Comparison of ENCODE assay signal across 2 cellular contexts in the genomic region with DNA sequence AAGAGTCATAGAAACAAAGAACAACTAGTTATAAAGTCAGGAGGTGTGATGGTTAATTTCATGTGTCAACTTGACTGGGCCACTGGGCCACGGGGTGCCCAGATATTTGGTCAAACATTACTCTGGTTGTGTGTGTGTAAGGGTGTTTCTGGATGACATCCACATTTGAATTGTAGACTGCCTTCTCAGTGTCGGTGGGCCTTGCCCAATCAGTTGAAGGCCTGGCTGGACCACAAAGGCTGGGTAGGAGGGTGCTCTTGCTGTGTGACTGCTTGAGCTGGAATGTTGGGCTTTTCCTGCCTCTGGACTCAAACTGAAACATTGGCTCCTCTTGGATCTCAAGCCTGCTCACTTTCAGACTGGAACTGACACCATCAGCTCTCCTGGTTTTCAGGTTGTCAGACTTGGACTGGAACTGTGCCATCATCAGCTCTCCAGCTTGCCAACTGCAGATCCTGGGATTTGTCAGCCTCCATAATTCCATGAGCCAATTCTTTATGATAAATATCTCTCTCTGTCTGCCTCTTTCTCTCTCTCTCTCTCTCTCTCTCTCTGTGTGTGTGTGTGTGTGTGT.
TF ChIP-seq lines count a peak whose summit lies in the region.

No MANE protein-coding gene starts in this region.

TF ChIP-seq in IMR-90, 13 proteins besides CTCF, POLR2A, EP300 and RAD21:
- no peak for TF ChIP-seq ELK1 (IDR thresholded peaks at IDR 0.05; ENCODE audit: borderline replicate concordance, low read depth, low read length)
- no peak for TF ChIP-seq BHLHE40 (IDR thresholded peaks at IDR 0.05; ENCODE audit: low read depth, low read length)
- TF ChIP-seq, protein P1, sequence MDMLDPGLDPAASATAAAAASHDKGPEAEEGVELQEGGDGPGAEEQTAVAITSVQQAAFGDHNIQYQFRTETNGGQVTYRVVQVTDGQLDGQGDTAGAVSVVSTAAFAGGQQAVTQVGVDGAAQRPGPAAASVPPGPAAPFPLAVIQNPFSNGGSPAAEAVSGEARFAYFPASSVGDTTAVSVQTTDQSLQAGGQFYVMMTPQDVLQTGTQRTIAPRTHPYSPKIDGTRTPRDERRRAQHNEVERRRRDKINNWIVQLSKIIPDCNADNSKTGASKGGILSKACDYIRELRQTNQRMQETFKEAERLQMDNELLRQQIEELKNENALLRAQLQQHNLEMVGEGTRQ (IDR thresholded peaks at IDR 0.05; ENCODE audit: low read depth, low read length), result no peak
- no peak for TF ChIP-seq RFX5 (IDR thresholded peaks at IDR 0.05; ENCODE audit: low read depth, low read length)
- no peak for TF ChIP-seq MAFK (IDR thresholded peaks at IDR 0.05; ENCODE audit: low read depth, low read length)
- peak; percentile 24 for TF ChIP-seq RCOR1 (IDR thresholded peaks at IDR 0.05; ENCODE audit: insufficient replicate concordance, low read length)

TF ChIP-seq in K562, 482 proteins besides CTCF, POLR2A, EP300 and RAD21:
- no peak for TF ChIP-seq ZNF644 (tag; IDR thresholded peaks at IDR 0.05; ENCODE audit: low read depth)
- no peak for TF ChIP-seq ELK1 (CRISPR knock-in tag; IDR thresholded peaks at IDR 0.05)
- peak; percentile 92 for TF ChIP-seq ZNF134 (CRISPR knock-in tag; conservative IDR thresholded peaks at IDR 0.05)
